Comparison of ENCODE assay signal across 1 cellular context in genomic region chr2:174603280-174603679, GRCh38.
TF ChIP-seq lines count a peak whose summit lies in the region.

No MANE protein-coding gene starts in this region.

TF ChIP-seq in HCT116, 20 proteins besides CTCF, POLR2A, EP300 and RAD21:
- TF ChIP-seq EGR1 (IDR thresholded peaks at IDR 0.05; ENCODE audit: low read depth) (no peak), POLR2AphosphoS5 (IDR thresholded peaks at IDR 0.05; ENCODE audit: low read depth, low read length) (no peak), JUND (IDR thresholded peaks at IDR 0.05) (no peak), CBX3 (IDR thresholded peaks at IDR 0.05; ENCODE audit: low read depth) (no peak), SIN3A (IDR thresholded peaks at IDR 0.05; ENCODE audit: low read depth) (no peak), CEBPB (IDR thresholded peaks at IDR 0.05; ENCODE audit: low read depth) (no peak), SRF (IDR thresholded peaks at IDR 0.05; ENCODE audit: low read depth) (no peak), MAX (IDR thresholded peaks at IDR 0.05) (no peak), EZH2 (IDR thresholded peaks at IDR 0.05) (no peak), ATF3 (IDR thresholded peaks at IDR 0.05) (no peak)
TF ChIP-seq in HCT116: peak in this region for 0.
